Comparison of ENCODE assay signal across 21 cellular contexts in genomic region chr3:32292085-32292796, GRCh38. TPM values are rescaled to one million over a fixed set of nuclear protein-coding genes. Genes with fewer than 3 reads are reported as not detected.
A peak's percentile ranks its signal among the peaks of the same experiment; 100 is the strongest.
DNase-seq lines count a peak whose midpoint lies in the region; ATAC-seq, FAIRE-seq and TF ChIP-seq lines count a peak whose summit lies in the region.
"Had no signal": no experiment of that assay in that cellular context is flagged by ENCODE, and none has a peak within 500 bp of the region (broad histone marks: within the 10 kb centered on the region; RNA-seq: fewer than 3 reads in every experiment).

No MANE protein-coding gene starts in this region.

- H3K36me3 ChIP-seq in small intestine (ENCODE audit: control insufficient read depth in 2 of 2, insufficient read depth in 2 of 2, low read length in 2 of 2): no peaks in the 10 kb centered on the region

- H3K4me1 Mint-ChIP-seq in activated naive CD4-positive, alpha-beta T cell treated with anti-CD3 and anti-CD28 coated beads, Interleukin-2, amount 50 U/mL, for 24 hours: peaks cover 48% of the 10 kb centered on the region
- H3K4me1 Mint-ChIP-seq in WTC11: peaks cover 4% of the 10 kb centered on the region; the same call in 1 of the 2 replicates
- H3K4me1 Mint-ChIP-seq in activated T-helper 2 cell treated with anti-CD3 and anti-CD28 coated beads, Interferon-gamma antibody, Interleukin-2, Interleukin-4, amounts not matched to agents 10 μg/mL and 5 μg/mL and 100 μg/mL, durations not matched to agents 14 hours and 24 hours and 36 hours (ENCODE audit: low read depth): peaks cover 19% of the 10 kb centered on the region

- ATAC-seq in WTC11 (no peak), left lobe of liver (peak; percentile 10)
- no peak for ATAC-seq in activated CD4-positive, CD25-positive, alpha-beta regulatory T cell treated with anti-CD3 and anti-CD28 coated beads, Interleukin-2, amount 50 U/mL, for 24 hours
- ATAC-seq: Panc1, Right ventricle myocardium inferior had no signal

- intact Hi-C loops in activated T-helper 2 cell treated with anti-CD3 and anti-CD28 coated beads, Interferon-gamma antibody, Interleukin-2, Interleukin-4, amounts not matched to agents 10 μg/mL and 5 μg/mL and 100 μg/mL, durations not matched to agents 14 hours and 24 hours and 36 hours (cut with micrococcal nuclease): no loop called here

- H3K9me3 Mint-ChIP-seq in activated naive CD4-positive, alpha-beta T cell treated with anti-CD3 and anti-CD28 coated beads, Interleukin-2, amount 50 U/mL, for 24 hours: no peaks in the 10 kb centered on the region
- H3K9me3 Mint-ChIP-seq in WTC11: no peaks in the 10 kb centered on the region
- H3K9me3 Mint-ChIP-seq in activated T-helper 2 cell treated with anti-CD3 and anti-CD28 coated beads, Interferon-gamma antibody, Interleukin-2, Interleukin-4, amounts not matched to agents 10 μg/mL and 5 μg/mL and 100 μg/mL, durations not matched to agents 14 hours and 24 hours and 36 hours: no peaks in the 10 kb centered on the region
- H3K9me3 Mint-ChIP-seq: CD14-positive monocyte, HFFc6 had no signal

- H3K36me3 Mint-ChIP-seq in activated naive CD4-positive, alpha-beta T cell treated with anti-CD3 and anti-CD28 coated beads, Interleukin-2, amount 50 U/mL, for 24 hours: no peaks in the 10 kb centered on the region
- H3K36me3 Mint-ChIP-seq in WTC11: no peaks in the 10 kb centered on the region
- H3K36me3 Mint-ChIP-seq in activated T-helper 2 cell treated with anti-CD3 and anti-CD28 coated beads, Interferon-gamma antibody, Interleukin-2, Interleukin-4, amounts not matched to agents 10 μg/mL and 5 μg/mL and 100 μg/mL, durations not matched to agents 14 hours and 24 hours and 36 hours (ENCODE audit: low read depth): no peaks in the 10 kb centered on the region
- H3K36me3 Mint-ChIP-seq: CD14-positive monocyte had no signal

- H3K27ac Mint-ChIP-seq in activated naive CD4-positive, alpha-beta T cell treated with anti-CD3 and anti-CD28 coated beads, Interleukin-2, amount 50 U/mL, for 24 hours: peak overlapping the region; percentile 47
- peak overlapping the region; percentile 57; the same call in 1 of the 2 replicates for H3K27ac Mint-ChIP-seq in WTC11
- no peak overlapping the region for H3K27ac Mint-ChIP-seq in activated T-helper 2 cell treated with anti-CD3 and anti-CD28 coated beads, Interferon-gamma antibody, Interleukin-2, Interleukin-4, amounts not matched to agents 10 μg/mL and 5 μg/mL and 100 μg/mL, durations not matched to agents 14 hours and 24 hours and 36 hours
- H3K27ac Mint-ChIP-seq: HFFc6 had no signal

- WGBS in small intestine, 3 donors: 69 to 79% (median 71%) methylated on average over 7 of the region's 7 CpGs

- TF ChIP-seq CTCF in WTC11 (IDR thresholded peaks at IDR 0.05): no peak

- no peaks in the 10 kb centered on the region for H3K4me1 ChIP-seq in small intestine (ENCODE audit: control insufficient read depth in 2 of 2, insufficient read depth in 1 of 2, low read depth in 1 of 2, low read length in 1 of 2)

- no peak overlapping the region for H3K4me3 Mint-ChIP-seq in activated naive CD4-positive, alpha-beta T cell treated with anti-CD3 and anti-CD28 coated beads, Interleukin-2, amount 50 U/mL, for 24 hours
- H3K4me3 Mint-ChIP-seq in WTC11: no peak overlapping the region
- H3K4me3 Mint-ChIP-seq in activated T-helper 2 cell treated with anti-CD3 and anti-CD28 coated beads, Interferon-gamma antibody, Interleukin-2, Interleukin-4, amounts not matched to agents 10 μg/mL and 5 μg/mL and 100 μg/mL, durations not matched to agents 14 hours and 24 hours and 36 hours (ENCODE audit: low read depth): no peak overlapping the region
- H3K4me3 Mint-ChIP-seq: CD14-positive monocyte, HFFc6 had no signal

- POLR2A ChIA-PET in WTC11 (lab: Charles Lee): no interaction called here

- no peak overlapping the region for H3K4me3 ChIP-seq in small intestine (ENCODE audit: low read depth in 1 of 2, low read length in 2 of 2)

- CTCF ChIA-PET in WTC11 (lab: Charles Lee): interaction anchor here (1.4 kb wide), 1 partner anchor 138 kb away, joined by 3 read pairs; no protein-coding TSS in a partner anchor

- H3K27me3 ChIP-seq in small intestine (ENCODE audit: control insufficient read depth in 2 of 2, insufficient read depth in 2 of 2, low read length in 2 of 2): no peaks in the 10 kb centered on the region

- H3K27me3 Mint-ChIP-seq in activated naive CD4-positive, alpha-beta T cell treated with anti-CD3 and anti-CD28 coated beads, Interleukin-2, amount 50 U/mL, for 24 hours: no peaks in the 10 kb centered on the region
- H3K27me3 Mint-ChIP-seq in WTC11 (ENCODE audit: low read depth): no peaks in the 10 kb centered on the region
- H3K27me3 Mint-ChIP-seq in activated T-helper 2 cell treated with anti-CD3 and anti-CD28 coated beads, Interferon-gamma antibody, Interleukin-2, Interleukin-4, amounts not matched to agents 10 μg/mL and 5 μg/mL and 100 μg/mL, durations not matched to agents 14 hours and 24 hours and 36 hours (ENCODE audit: low read depth): no peaks in the 10 kb centered on the region

- H3K27ac ChIP-seq in small intestine (ENCODE audit: low read depth in 1 of 2, low read length in 1 of 2): no peak overlapping the region
- H3K27ac ChIP-seq: KMS-11 had no signal

- FAIRE-seq in small intestine (lab: Jason Lieb, UNC): no peak
- FAIRE-seq: G401.6, GM12891, HTR-8/SVneo had no signal

- DNase-seq in activated naive CD4-positive, alpha-beta T cell treated with Interleukin-2 at 50 U/mL for 16 hours: no peak
- DNase-seq in WTC11 (ENCODE audit: low spot score) (no peak), left lobe of liver (ENCODE audit: low spot score) (no peak), small intestine (peak; percentile 31), NCI-H2081 treated with DMSO at 0.1 percent for 48 hours (lab: John Stamatoyannopoulos, UW) (no peak)
- no peak for DNase-seq in activated T-helper 2 cell treated with anti-CD3 and anti-CD28 coated beads, Interferon-gamma antibody, Interleukin-2, Interleukin-4, amounts not matched to agents 10 μg/mL and 5 μg/mL and 100 μg/mL, durations not matched to agents 14 hours and 24 hours and 36 hours (ENCODE audit: low spot score)
- DNase-seq: Calu3, HFFc6, NCI-H1092 treated with DMSO at 0.1 percent for 48 hours, NCI-H1694 treated with DMSO at 0.1 percent for 48 hours, NCI-H446, NCI-H774 had no signal

- no peaks in the 10 kb centered on the region for H3K9me3 ChIP-seq in small intestine (ENCODE audit: control insufficient read depth, low read depth)

TF ChIP-seq in WTC11, 78 proteins besides CTCF, POLR2A, EP300 and RAD21 (continues in another document):
- TF ChIP-seq ZBTB21 (CRISPR knock-in tag; IDR thresholded peaks at IDR 0.05; ENCODE audit: borderline replicate concordance) (no peak), ZNF121 (CRISPR knock-in tag; IDR thresholded peaks at IDR 0.05) (no peak), NFATC4 (CRISPR knock-in tag; IDR thresholded peaks at IDR 0.05) (no peak), ZNF532 (CRISPR knock-in tag; IDR thresholded peaks at IDR 0.05; ENCODE audit: borderline replicate concordance) (no peak)
- TF ChIP-seq, protein P1, sequence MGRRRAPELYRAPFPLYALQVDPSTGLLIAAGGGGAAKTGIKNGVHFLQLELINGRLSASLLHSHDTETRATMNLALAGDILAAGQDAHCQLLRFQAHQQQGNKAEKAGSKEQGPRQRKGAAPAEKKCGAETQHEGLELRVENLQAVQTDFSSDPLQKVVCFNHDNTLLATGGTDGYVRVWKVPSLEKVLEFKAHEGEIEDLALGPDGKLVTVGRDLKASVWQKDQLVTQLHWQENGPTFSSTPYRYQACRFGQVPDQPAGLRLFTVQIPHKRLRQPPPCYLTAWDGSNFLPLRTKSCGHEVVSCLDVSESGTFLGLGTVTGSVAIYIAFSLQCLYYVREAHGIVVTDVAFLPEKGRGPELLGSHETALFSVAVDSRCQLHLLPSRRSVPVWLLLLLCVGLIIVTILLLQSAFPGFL (CRISPR knock-in tag; IDR thresholded peaks at IDR 0.05; ENCODE audit: borderline replicate concordance): no peak
- TF ChIP-seq, protein P2, sequence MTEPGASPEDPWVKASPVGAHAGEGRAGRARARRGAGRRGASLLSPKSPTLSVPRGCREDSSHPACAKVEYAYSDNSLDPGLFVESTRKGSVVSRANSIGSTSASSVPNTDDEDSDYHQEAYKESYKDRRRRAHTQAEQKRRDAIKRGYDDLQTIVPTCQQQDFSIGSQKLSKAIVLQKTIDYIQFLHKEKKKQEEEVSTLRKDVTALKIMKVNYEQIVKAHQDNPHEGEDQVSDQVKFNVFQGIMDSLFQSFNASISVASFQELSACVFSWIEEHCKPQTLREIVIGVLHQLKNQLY (CRISPR knock-in tag; IDR thresholded peaks at IDR 0.05): no peak

RNA-seq across cellular contexts. Expression of gene CMTM8, which starts 53.8 kb away (rescaled TPM):
- 9.0 to 11.2 TPM (median 9.1 TPM) in 3 replicates for total RNA-seq in WTC11 (2021)
- 17.1 TPM for total RNA-seq in left lobe of liver
- 10 to 100 TPM in 1 of 3 donors, 1 to 10 TPM in 2; 5.4 to 10.3 (median 5.7) TPM for polyA plus RNA-seq in small intestine
- total RNA-seq in activated T-helper 2 cell treated with anti-CD3 and anti-CD28 coated beads, Interferon-gamma antibody, Interleukin-2, Interleukin-4, amounts not matched to agents 10 μg/mL and 5 μg/mL and 100 μg/mL, durations not matched to agents 14 hours and 24 hours and 36 hours: 3.6 TPM in 2 replicates
- total RNA-seq: HFFc6 had no signal
